Comparison of ENCODE assay signal across 8 cellular contexts in the genomic region with DNA sequence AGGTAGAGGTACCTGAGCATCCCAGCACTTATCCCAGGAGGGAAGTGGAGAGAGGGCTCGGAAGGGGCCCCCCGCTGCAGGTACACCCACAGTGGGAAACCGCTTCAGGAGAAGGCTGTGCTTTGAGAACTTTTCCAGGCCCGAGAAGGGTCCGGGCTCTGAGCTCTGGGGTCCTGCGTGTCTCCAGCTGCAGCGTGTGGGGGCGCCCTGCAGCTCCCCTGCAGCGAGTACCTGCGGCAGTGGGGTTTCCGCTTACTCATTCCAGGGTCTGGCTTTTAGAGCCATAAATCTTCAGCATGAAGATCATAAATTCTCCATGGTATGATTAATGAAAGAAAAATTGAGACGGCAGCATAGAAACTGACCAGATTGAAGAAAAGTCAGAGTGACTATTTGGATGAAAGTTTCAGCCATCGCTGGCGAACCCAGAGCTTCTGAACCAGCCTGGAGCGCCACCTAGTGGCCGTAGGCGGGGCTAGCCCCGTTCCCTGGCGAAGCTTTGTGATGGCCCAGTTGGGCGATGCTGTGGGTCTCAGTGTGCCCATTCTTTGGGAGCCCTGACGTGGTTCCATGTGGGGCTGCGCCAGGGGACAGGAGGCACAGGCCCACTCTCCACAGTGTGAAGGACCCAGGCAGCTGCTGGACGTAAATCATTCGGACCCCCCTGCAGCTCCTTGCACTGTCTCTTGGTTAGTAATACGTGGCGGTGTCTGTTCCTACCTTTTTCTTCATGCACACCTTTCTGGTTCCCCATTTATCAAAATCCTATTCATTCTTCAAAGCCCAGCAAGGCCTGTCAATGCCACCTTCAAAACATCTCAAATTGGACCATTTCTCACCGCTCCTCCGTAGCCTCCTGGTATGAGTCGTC.
DNase-seq lines count a peak whose midpoint lies in the region; ATAC-seq, FAIRE-seq and TF ChIP-seq lines count a peak whose summit lies in the region.

No MANE protein-coding gene starts in this region.

- TF ChIP-seq CTCF in suprapubic skin (IDR thresholded peaks at IDR 0.05), result peak; percentile 68 to 93

- TF ChIP-seq EP300 in suprapubic skin (IDR thresholded peaks at IDR 0.05), result no peak

- H3K4me3 Mint-ChIP-seq in activated T-helper 17 cell treated with anti-CD3 and anti-CD28 coated beads, Interleukin-2, amount 50 U/mL, for 72 hours, result no peak overlapping the region

- FAIRE-seq in RCC 7860 (lab: Jason Lieb, UNC), result no peak

- no peaks in the 10 kb centered on the region for H3K9me3 Mint-ChIP-seq in activated T-helper 17 cell treated with anti-CD3 and anti-CD28 coated beads, Interleukin-2, amount 50 U/mL, for 72 hours

- no peak for TF ChIP-seq POLR2A in suprapubic skin (IDR thresholded peaks at IDR 0.05)

- H3K27ac ChIP-seq in suprapubic skin, result no peak overlapping the region

- no peaks in the 10 kb centered on the region for H3K4me1 Mint-ChIP-seq in activated T-helper 17 cell treated with anti-CD3 and anti-CD28 coated beads, Interleukin-2, amount 50 U/mL, for 72 hours

- H3K36me3 ChIP-seq in suprapubic skin, result peaks cover 5% of the 10 kb centered on the region

- H3K4me3 ChIP-seq in suprapubic skin, result no peak overlapping the region

- DNase-seq in DMS79 treated with DMSO at 0.1 percent for 48 hours (lab: John Stamatoyannopoulos, UW), result peak; percentile 69
- DNase-seq in HT-29 (ENCODE audit: low spot score), result peak; percentile 76
- DNase-seq in RCC 7860 (ENCODE audit: low spot score), result peak; percentile 33
- DNase-seq in fibroblast of the conjunctiva (ENCODE audit: low read depth), result peak; percentile 32
- peak in 49 of 56 donors; percentile 2 to 83 (median 41) for DNase-seq in nucleus accumbens (lab: John Stamatoyannopoulos, UW)
- peak in 1 of 2 donors; percentile 79 for DNase-seq in suprapubic skin (ENCODE audit: low spot score in 2 of 2)
- no peak for DNase-seq in cortex of kidney (lab: John Stamatoyannopoulos, UW)

- H3K27me3 Mint-ChIP-seq in activated T-helper 17 cell treated with anti-CD3 and anti-CD28 coated beads, Interleukin-2, amount 50 U/mL, for 72 hours, result peaks cover 21% of the 10 kb centered on the region

- H3K4me1 ChIP-seq in suprapubic skin, result peaks cover 18% of the 10 kb centered on the region

- WGBS in suprapubic skin, result 54% methylated on average over 29 of the region's 29 CpGs

- peak; percentile 79 for ATAC-seq in activated T-helper 17 cell treated with anti-CD3 and anti-CD28 coated beads, Interleukin-2, amount 50 U/mL, for 72 hours (replicated peaks)

- H3K27me3 ChIP-seq in suprapubic skin, result no peaks in the 10 kb centered on the region

- no peak overlapping the region for H3K27ac Mint-ChIP-seq in activated T-helper 17 cell treated with anti-CD3 and anti-CD28 coated beads, Interleukin-2, amount 50 U/mL, for 72 hours

- H3K9me3 ChIP-seq in suprapubic skin, result no peaks in the 10 kb centered on the region

- no peaks in the 10 kb centered on the region for H3K36me3 Mint-ChIP-seq in activated T-helper 17 cell treated with anti-CD3 and anti-CD28 coated beads, Interleukin-2, amount 50 U/mL, for 72 hours (ENCODE audit: low read depth)
